In the genomic region with DNA sequence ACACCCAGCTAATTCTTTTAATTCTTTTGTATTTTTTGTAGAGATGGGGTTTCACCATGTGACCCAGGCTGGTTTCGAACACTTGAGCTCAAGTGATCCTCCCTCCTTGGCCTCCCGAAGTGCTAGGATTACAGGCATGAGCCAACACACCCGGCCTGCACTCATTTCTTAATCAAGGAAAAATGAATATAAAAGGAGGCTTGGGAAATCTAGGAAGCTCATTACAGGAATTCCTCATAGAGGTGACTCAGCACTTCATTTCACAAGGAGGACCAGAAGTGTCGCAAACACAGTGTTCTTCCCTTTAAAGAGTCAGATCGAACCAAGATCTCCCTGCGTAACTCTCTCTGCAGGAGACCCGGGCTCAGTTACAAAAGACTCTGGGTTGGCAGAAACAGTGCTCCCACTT, we compare ENCODE assay signal across 8 cellular contexts. TPM values are rescaled to one million over a fixed set of nuclear protein-coding genes. Genes with fewer than 3 reads are reported as not detected.
DNase-seq lines count a peak whose midpoint lies in the region; ATAC-seq and TF ChIP-seq lines count a peak whose summit lies in the region.

No MANE protein-coding gene starts in this region.

- DNase-seq in Daoy (ENCODE audit: low read depth) (peak; percentile 87), NOMO-1 treated with dmso at 0.1 percent for 144 hours (lab: John Stamatoyannopoulos, UW; ENCODE audit: unreplicated experiment) (peak; percentile 41), fibroblast of gingiva (ENCODE audit: low read depth) (peak; percentile 99), pons (ENCODE audit: low spot score) (peak; percentile 31), GM10266 (ENCODE audit: extremely low spot score) (no peak)
- DNase-seq in stimulated activated naive CD4-positive, alpha-beta T cell treated with Interleukin-2 at 50 U/mL for 16 hours (lab: John Stamatoyannopoulos, UW) = no peak
- no peak for DNase-seq in activated CD4-positive, alpha-beta T cell treated with anti-CD3 and anti-CD28 coated beads for 4 hours

- TF ChIP-seq CTCF in GM10266 (IDR thresholded peaks at IDR 0.05; ENCODE audit: control insufficient read depth, insufficient read depth, low read depth, missing control alignments) = no peak

- ATAC-seq in HG02884 (IDR thresholded peaks at IDR 0.05; ENCODE audit: unreplicated experiment) = no peak

RNA-seq across cellular contexts. Expression of gene NFKBIA, which starts 30.3 kb away (rescaled TPM):
- total RNA-seq in Daoy (2014; rRNA removed; shearing (Covaris generic)) = 259 and 298 TPM in 2 replicates

Comparison
In these comparisons a context has a peak if more than half of its experiments do, and no peak if none do; other contexts are left out.
1. DNase-seq: peak in Daoy (single experiment), NOMO-1 treated with dmso at 0.1 percent for 144 hours (single experiment), fibroblast of gingiva (single experiment) and pons (single experiment); none in GM10266 (single experiment), stimulated activated naive CD4-positive, alpha-beta T cell treated with Interleukin-2 at 50 U/mL for 16 hours (single experiment) and activated CD4-positive, alpha-beta T cell treated with anti-CD3 and anti-CD28 coated beads for 4 hours (0 of 2).